Comparison of ENCODE assay signal across 18 cellular contexts in the genomic region with DNA sequence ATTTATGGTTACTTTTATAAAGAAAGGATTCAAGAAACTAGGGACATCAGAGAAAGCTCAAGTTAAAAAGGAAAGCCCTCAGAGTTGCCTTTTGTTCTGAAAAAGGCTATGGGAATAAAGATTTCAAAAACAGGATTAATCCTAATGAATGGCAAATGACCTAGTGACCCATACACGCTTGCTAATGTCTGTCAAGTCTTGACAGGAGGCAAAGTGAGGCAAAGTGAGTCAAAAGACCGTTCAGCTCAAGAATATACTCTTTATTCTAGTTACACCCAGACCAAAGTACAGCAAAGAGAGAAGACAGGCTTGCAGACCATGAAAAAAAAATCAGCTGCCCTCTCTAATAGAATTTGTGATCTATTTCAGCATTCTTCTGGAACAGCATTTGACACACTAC. TPM values are rescaled to one million over a fixed set of nuclear protein-coding genes. Genes with fewer than 3 reads are reported as not detected.
DNase-seq lines count a peak whose midpoint lies in the region; ATAC-seq, FAIRE-seq and TF ChIP-seq lines count a peak whose summit lies in the region.
"Had no signal": no experiment of that assay in that cellular context is flagged by ENCODE, and none has a peak within 500 bp of the region (broad histone marks: within the 10 kb centered on the region; RNA-seq: fewer than 3 reads in every experiment).

No MANE protein-coding gene starts in this region.

- peak overlapping the region; percentile 97 for H3K9ac ChIP-seq in adipocyte (ENCODE audit: low read length)
- H3K9ac ChIP-seq in keratinocyte (ENCODE audit: control insufficient read depth, extremely low read depth, insufficient read depth, low read length): peak overlapping the region; percentile 97

- H3K79me2 ChIP-seq in keratinocyte (ENCODE audit: control insufficient read depth, insufficient read depth, low read length): peaks cover 22% of the 10 kb centered on the region

- no peak for TF ChIP-seq CTCF in left ventricle myocardium inferior (IDR thresholded peaks at IDR 0.05; ENCODE audit: borderline replicate concordance)
- no peak for TF ChIP-seq CTCF in keratinocyte (optimal IDR thresholded peaks at IDR 0.05 in 1 of 3, IDR thresholded peaks at IDR 0.05 in 1 of 3, conservative IDR thresholded peaks at IDR 0.05 in 1 of 3; ENCODE audit: extremely low read depth in 1 of 3, insufficient read depth in 2 of 3, low read length in 3 of 3)
- no peak for TF ChIP-seq CTCF in type B pancreatic cell (conservative IDR thresholded peaks at IDR 0.05)

- H3K9me3 ChIP-seq in left ventricle myocardium inferior (replicated peaks) (peaks cover 56% of the 10 kb centered on the region), adipocyte (ENCODE audit: control insufficient read depth, low read length) (peaks cover 38% of the 10 kb centered on the region), keratinocyte (ENCODE audit: control insufficient read depth, low read depth, low read length) (peaks cover 28% of the 10 kb centered on the region)

- H4K20me1 ChIP-seq in keratinocyte (ENCODE audit: control insufficient read depth, extremely low read depth, insufficient read depth, low read length): no peaks in the 10 kb centered on the region

- H3K36me3 ChIP-seq in left ventricle myocardium inferior (peaks cover 61% of the 10 kb centered on the region), adipocyte (ENCODE audit: control insufficient read depth, insufficient read depth, low read length, severe bottlenecking) (peaks cover 62% of the 10 kb centered on the region), keratinocyte (ENCODE audit: control insufficient read depth in 2 of 2, extremely low read depth in 1 of 2, insufficient read depth in 2 of 2, low read length in 2 of 2) (peaks cover 18 to 24% of the 10 kb centered on the region in 2 experiments)

- H3K27me3 Mint-ChIP-seq in type B pancreatic cell: no peaks in the 10 kb centered on the region

- intact Hi-C loops in left ventricle myocardium inferior (cut with micrococcal nuclease): no loop called here
- intact Hi-C loops in Right ventricle myocardium inferior (cut with DNase I): loop anchor here (5.0 kb wide), 1 partner anchor 111 kb away; no protein-coding TSS in a partner anchor

- ATAC-seq in Right ventricle myocardium inferior: no peak
- ATAC-seq: left cardiac atrium, right cardiac atrium had no signal

- FAIRE-seq in keratinocyte (lab: Jason Lieb, UNC) (no peak), urothelium cell line (lab: Jason Lieb, UNC) (no peak)

- peaks cover 3% of the 10 kb centered on the region for H3K9me1 ChIP-seq in keratinocyte (ENCODE audit: control insufficient read depth, extremely low read depth, insufficient read depth, low read length)

- H3K4me3 ChIP-seq in left ventricle myocardium inferior (peak overlapping the region; percentile 88), adipocyte (ENCODE audit: low read length) (peak overlapping the region; percentile 99), keratinocyte (ENCODE audit: control insufficient read depth in 2 of 3, extremely low read depth in 1 of 3, insufficient read depth in 2 of 3, low read depth in 1 of 3, low read length in 3 of 3) (peak overlapping the region; percentile 73 to 100 (median 94))
- H3K4me3 ChIP-seq: tibial nerve had no signal

- H3K27me3 ChIP-seq in left ventricle myocardium inferior (ENCODE audit: low read depth) (no peaks in the 10 kb centered on the region), adipocyte (replicated peaks; ENCODE audit: control insufficient read depth, insufficient read depth, low read length) (no peaks in the 10 kb centered on the region), keratinocyte (ENCODE audit: control insufficient read depth, extremely low read depth, insufficient read depth, low read length) (no peaks in the 10 kb centered on the region)
- H3K27me3 ChIP-seq: tibial nerve had no signal

- peaks cover 32% of the 10 kb centered on the region for H3K4me1 Mint-ChIP-seq in type B pancreatic cell (ENCODE audit: unreplicated experiment)

- H3K4me1 ChIP-seq in left ventricle myocardium inferior (peaks cover 46% of the 10 kb centered on the region), adipocyte (ENCODE audit: control insufficient read depth, insufficient read depth, low read length) (peaks cover 32% of the 10 kb centered on the region), keratinocyte (ENCODE audit: control insufficient read depth, extremely low read depth, insufficient read depth, low read length) (peaks cover 34% of the 10 kb centered on the region)

- H3K27ac ChIP-seq in left ventricle myocardium inferior (replicated peaks): no peak overlapping the region
- peak overlapping the region; percentile 97 for H3K27ac ChIP-seq in keratinocyte (ENCODE audit: control insufficient read depth, insufficient read depth, low read length)

- H3K4me2 ChIP-seq in keratinocyte (ENCODE audit: control insufficient read depth, extremely low read depth, insufficient read depth, low read depth, low read length): peak overlapping the region; percentile 87

- peak overlapping the region; percentile 99 for H3K27ac Mint-ChIP-seq in type B pancreatic cell

- no peak overlapping the region for H2AFZ ChIP-seq in keratinocyte (ENCODE audit: control insufficient read depth, low read length)

- no peak for DNase-seq in left ventricle myocardium inferior
- no peak for DNase-seq in Right ventricle myocardium inferior (ENCODE audit: missing footprints)
- no peak for DNase-seq in adipocyte (ENCODE audit: low read depth)
- DNase-seq in keratinocyte (ENCODE audit: low read depth, low spot score): no peak
- DNase-seq in type B pancreatic cell (ENCODE audit: extremely low spot score, unreplicated experiment): no peak
- no peak for DNase-seq in NCI-H1694 treated with DMSO at 0.1 percent for 48 hours (lab: John Stamatoyannopoulos, UW)
- DNase-seq in SHP77 (lab: John Stamatoyannopoulos, UW): no peak
- DNase-seq in urothelium cell line (ENCODE audit: low spot score): no peak
- DNase-seq: activated CD4-positive, CD25-positive, alpha-beta regulatory T cell treated with anti-CD3 and anti-CD28 coated beads, Interleukin-2, amount 50 U/mL, for 72 hours; amniotic stem cell; DMS153; left cardiac atrium; NCI-H2029; NCI-H524; right cardiac atrium; stimulated activated CD4-positive, alpha-beta T cell treated with anti-CD3 and anti-CD28 coated beads, Interleukin-4, amount 100 ng/mL, for 4 hours; SW 1271 had no signal

- dilution Hi-C loops in keratinocyte (cut with MboI; ENCODE audit: extremely low pct_ligation_motif_present, low sequenced_read_pairs): no loop called here

- H3K4me3 Mint-ChIP-seq in type B pancreatic cell: peak overlapping the region; percentile 99

- peaks cover 6% of the 10 kb centered on the region for H3K9me3 Mint-ChIP-seq in type B pancreatic cell

- H3K36me3 Mint-ChIP-seq in type B pancreatic cell: peaks cover 59% of the 10 kb centered on the region

RNA-seq across cellular contexts. Expression of a gene that starts 3.5 kb away (rescaled TPM):
- total RNA-seq in left ventricle myocardium inferior (11.8 TPM), Right ventricle myocardium inferior (13.4 TPM), type B pancreatic cell (ENCODE audit: low replicate concordance) (15.5 and 24.8 TPM in 2 replicates)
- polyA plus RNA-seq in keratinocyte: 8.9 to 12.6 TPM (median 11.6 TPM) in 3 replicates
- 6.0 TPM for polyA plus RNA-seq in keratinocyte (2011; ENCODE audit: low read depth)
- 6.0 and 10.6 TPM in 2 replicates for polyA plus RNA-seq in keratinocyte (2011; cell fraction: cytosol; rRNA removed)
- 13.0 and 15.3 TPM in 2 replicates for polyA plus RNA-seq in keratinocyte (2011; cell fraction: nucleus; rRNA removed)
- polyA plus RNA-seq in keratinocyte (2012; ENCODE audit: low replicate concordance): 7.0 and 8.6 TPM in 2 replicates
- 6.3 to 22.8 TPM (median 21.8 TPM) in 3 replicates for polyA minus RNA-seq in keratinocyte
- 12.1 TPM for polyA minus RNA-seq in keratinocyte (2011; cell fraction: cytosol; rRNA and poly(A)+ RNA removed)
- polyA minus RNA-seq in keratinocyte (2011; cell fraction: nucleus; rRNA and poly(A)+ RNA removed): 13.0 and 23.0 TPM in 2 replicates

RNA-seq across cellular contexts. Expression of a gene that starts 22.1 kb away (rescaled TPM):
- total RNA-seq in left ventricle myocardium inferior: 54.6 TPM
- total RNA-seq in Right ventricle myocardium inferior: 59.3 TPM
- 86.2 to 169 TPM (median 129 TPM) in 3 replicates for polyA plus RNA-seq in keratinocyte
- polyA plus RNA-seq in keratinocyte (2011; ENCODE audit: low read depth): 72.8 TPM
- 62.6 and 92.8 TPM in 2 replicates for polyA plus RNA-seq in keratinocyte (2011; cell fraction: cytosol; rRNA removed)
- polyA plus RNA-seq in keratinocyte (2011; cell fraction: nucleus; rRNA removed): 61.3 and 85.9 TPM in 2 replicates
- polyA plus RNA-seq in keratinocyte (2012; ENCODE audit: low replicate concordance): 46.9 and 110 TPM in 2 replicates
- 51.2 to 89.2 TPM (median 69.7 TPM) in 3 replicates for polyA minus RNA-seq in keratinocyte
- 54.1 TPM for polyA minus RNA-seq in keratinocyte (2011; cell fraction: cytosol; rRNA and poly(A)+ RNA removed)
- polyA minus RNA-seq in keratinocyte (2011; cell fraction: nucleus; rRNA and poly(A)+ RNA removed): 30.2 and 56.5 TPM in 2 replicates
- 142 and 210 TPM in 2 replicates for total RNA-seq in type B pancreatic cell (ENCODE audit: low replicate concordance)

RNA-seq across cellular contexts. Expression of a gene that starts 58.4 kb away (rescaled TPM):
- total RNA-seq in left ventricle myocardium inferior (78.6 TPM), Right ventricle myocardium inferior (73.6 TPM), type B pancreatic cell (ENCODE audit: low replicate concordance) (8.8 and 9.2 TPM in 2 replicates)
- polyA plus RNA-seq in keratinocyte: 0.18 to 0.63 TPM (median 0.38 TPM) in 3 replicates
- 3.7 TPM for polyA plus RNA-seq in keratinocyte (2011; ENCODE audit: low read depth)
- 0.22 and 0.45 TPM in 2 replicates for polyA plus RNA-seq in keratinocyte (2011; cell fraction: cytosol; rRNA removed)
- polyA plus RNA-seq in keratinocyte (2011; cell fraction: nucleus; rRNA removed): 0.93 and 1.5 TPM in 2 replicates
- polyA plus RNA-seq in keratinocyte (2012; ENCODE audit: low replicate concordance): 0.16 and 2.1 TPM in 2 replicates
- polyA minus RNA-seq in keratinocyte: 0.13 to 1.1 TPM in 2 of 3 replicates, not detected in the other
- not detected for polyA minus RNA-seq in keratinocyte (2011; cell fraction: cytosol; rRNA and poly(A)+ RNA removed)
- 0.93 TPM in 1 of 2 replicates, not detected in the other for polyA minus RNA-seq in keratinocyte (2011; cell fraction: nucleus; rRNA and poly(A)+ RNA removed)
